17 cellular contexts compared by ENCODE assay signal in genomic region chr6:76592561-76592960, GRCh38.
DNase-seq lines count a peak whose midpoint lies in the region; ATAC-seq, FAIRE-seq and TF ChIP-seq lines count a peak whose summit lies in the region.
"Had no signal": no experiment of that assay in that cellular context is flagged by ENCODE, and none has a peak within 500 bp of the region (broad histone marks: within the 10 kb centered on the region; RNA-seq: fewer than 3 reads in every experiment).

No MANE protein-coding gene starts in this region.

- no TSS peak for BruUV-seq in endothelial cell of umbilical vein (replicated peaks; lab: Mats Ljungman, UMichigan)

- H3K4me3 ChIP-seq in bronchial epithelial cell (ENCODE audit: low read depth, low read length) (no peak overlapping the region), endothelial cell of umbilical vein (replicated peaks in 1 of 3; ENCODE audit: insufficient read depth in 1 of 3, low read depth in 1 of 3, low read length in 3 of 3) (no peak overlapping the region), gastroesophageal sphincter (no peak overlapping the region)

- H3K9ac ChIP-seq in endothelial cell of umbilical vein (replicated peaks; ENCODE audit: extremely low read depth, insufficient read depth, low read length), result no peak overlapping the region

- TF ChIP-seq POLR2A in endothelial cell of umbilical vein (IDR thresholded peaks at IDR 0.05; ENCODE audit: low read depth, low read length) (no peak), gastroesophageal sphincter (IDR thresholded peaks at IDR 0.05) (no peak)

- FAIRE-seq in bronchial epithelial cell (lab: Jason Lieb, UNC) (no peak), endothelial cell of umbilical vein (lab: Jason Lieb, UNC) (no peak)
- FAIRE-seq: G401.6, GM12892, H1 had no signal

- H4K20me1 ChIP-seq in endothelial cell of umbilical vein (replicated peaks; ENCODE audit: control insufficient read depth, extremely low read depth, insufficient read depth, low read length), result no peaks in the 10 kb centered on the region

- no peaks in the 10 kb centered on the region for H3K27me3 ChIP-seq in bronchial epithelial cell (ENCODE audit: control insufficient read depth, insufficient read depth, low read length)
- no peaks in the 10 kb centered on the region for H3K27me3 ChIP-seq in endothelial cell of umbilical vein (ENCODE audit: control insufficient read depth in 2 of 2, insufficient read depth in 2 of 2, low read length in 2 of 2)
- H3K27me3 ChIP-seq in gastroesophageal sphincter, result no peaks in the 10 kb centered on the region

- TF ChIP-seq CTCF in bronchial epithelial cell (IDR thresholded peaks at IDR 0.05; ENCODE audit: insufficient read depth, low read length, severe bottlenecking), result no peak
- no peak for TF ChIP-seq CTCF in endothelial cell of umbilical vein (IDR thresholded peaks at IDR 0.05; ENCODE audit: extremely low read depth in 1 of 2, insufficient read depth in 1 of 2, low read depth in 1 of 2, low read length in 2 of 2)
- TF ChIP-seq CTCF in omental fat pad (IDR thresholded peaks at IDR 0.05), result no peak
- TF ChIP-seq CTCF in gastroesophageal sphincter (IDR thresholded peaks at IDR 0.05), result no peak

- H3K9me3 ChIP-seq in endothelial cell of umbilical vein (replicated peaks; ENCODE audit: control insufficient read depth, insufficient read depth, low read length) (no peaks in the 10 kb centered on the region), gastroesophageal sphincter (peaks cover 0 to 9% (median 0%) of the 10 kb centered on the region in 3 donors)
- H3K9me3 ChIP-seq: Caco-2 had no signal

- POLR2A ChIA-PET in endothelial cell of umbilical vein (lab: Charles Lee), result no interaction called here

- ATAC-seq in omental fat pad (ENCODE audit: low FRiP score), result no peak
- ATAC-seq in gastroesophageal sphincter, result no peak
- ATAC-seq: CD8-positive, alpha-beta T cell had no signal

- H3K36me3 ChIP-seq in bronchial epithelial cell (ENCODE audit: control insufficient read depth, insufficient read depth, low read length) (no peaks in the 10 kb centered on the region), endothelial cell of umbilical vein (ENCODE audit: control insufficient read depth in 2 of 2, extremely low read depth in 1 of 2, insufficient read depth in 2 of 2, low read length in 2 of 2) (no peaks in the 10 kb centered on the region), gastroesophageal sphincter (no peaks in the 10 kb centered on the region)

- no peak overlapping the region for H3K4me2 ChIP-seq in endothelial cell of umbilical vein (ENCODE audit: insufficient read depth, low read length)

- CTCF ChIA-PET in endothelial cell of umbilical vein (lab: Charles Lee), result no interaction called here

- DNase-seq in NCI-H226 (peak; percentile 54), bronchial epithelial cell (ENCODE audit: low read depth) (peak; percentile 13), endothelial cell of umbilical vein (ENCODE audit: low read depth, low spot score) (peak; percentile 38), CD1c-positive myeloid dendritic cell (ENCODE audit: extremely low spot score) (no peak), omental fat pad (ENCODE audit: low spot score) (no peak)
- DNase-seq: C1 segment of cervical spinal cord; Caco-2; CD4-positive, CD25-positive, alpha-beta regulatory T cell; CD8-positive, alpha-beta T cell; DMS153; DND-41; H7; HCEC 1CT had no signal

- H3K4me1 ChIP-seq in endothelial cell of umbilical vein (ENCODE audit: control insufficient read depth, extremely low read depth, insufficient read depth, low read length) (peaks cover 4% of the 10 kb centered on the region), gastroesophageal sphincter (no peaks in the 10 kb centered on the region)
- H3K4me1 ChIP-seq: Caco-2 had no signal

- TF ChIP-seq EP300 in gastroesophageal sphincter (IDR thresholded peaks at IDR 0.05), result no peak

- dilution Hi-C loops in endothelial cell of umbilical vein (cut with MboI; ENCODE audit: extremely low pct_ligation_motif_present, low sequenced_read_pairs), result no loop called here

- H3K79me2 ChIP-seq in endothelial cell of umbilical vein (ENCODE audit: control insufficient read depth, insufficient read depth, low read length), result no peaks in the 10 kb centered on the region

- no peak overlapping the region for H2AFZ ChIP-seq in endothelial cell of umbilical vein (ENCODE audit: low read depth, low read length)

- no peaks in the 10 kb centered on the region for H3K9me1 ChIP-seq in endothelial cell of umbilical vein (replicated peaks; ENCODE audit: control insufficient read depth, extremely low read depth, insufficient read depth, low read length)

- H3K27ac ChIP-seq in endothelial cell of umbilical vein (ENCODE audit: insufficient read depth, low read depth, low read length) (no peak overlapping the region), gastroesophageal sphincter (no peak overlapping the region)

- intact Hi-C loops in endothelial cell of umbilical vein (cut with micrococcal nuclease), result no loop called here

TF ChIP-seq in endothelial cell of umbilical vein, 7 proteins besides CTCF, POLR2A, EP300 and RAD21:
- TF ChIP-seq GATA2 (IDR thresholded peaks at IDR 0.05; ENCODE audit: insufficient read depth, insufficient read length, low read depth, low read length) (no peak), FOS (IDR thresholded peaks at IDR 0.05; ENCODE audit: borderline replicate concordance, insufficient read depth, low read length) (no peak), EZH2 (IDR thresholded peaks at IDR 0.05; ENCODE audit: borderline replicate concordance, low read depth, low read length, severe bottlenecking) (no peak), MYC (IDR thresholded peaks at IDR 0.05; ENCODE audit: low read depth, low read length) (no peak), JUN (IDR thresholded peaks at IDR 0.05; ENCODE audit: borderline replicate concordance, insufficient read depth, insufficient read length, low read depth) (no peak), POLR2AphosphoS5 (IDR thresholded peaks at IDR 0.05; ENCODE audit: insufficient read depth, low read depth, low read length) (no peak)
- TF ChIP-seq, protein P1, sequence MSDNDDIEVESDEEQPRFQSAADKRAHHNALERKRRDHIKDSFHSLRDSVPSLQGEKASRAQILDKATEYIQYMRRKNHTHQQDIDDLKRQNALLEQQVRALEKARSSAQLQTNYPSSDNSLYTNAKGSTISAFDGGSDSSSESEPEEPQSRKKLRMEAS (IDR thresholded peaks at IDR 0.05; ENCODE audit: insufficient read depth, insufficient read length), result no peak

Comparison
In these comparisons a context has a peak if more than half of its experiments do, and no peak if none do; other contexts are left out.
1. DNase-seq: peak in NCI-H226 (single experiment), bronchial epithelial cell (single experiment) and endothelial cell of umbilical vein (single experiment); none in CD1c-positive myeloid dendritic cell (single experiment) and omental fat pad (single experiment).